Comparison of ENCODE assay signal across 2 cellular contexts in the genomic region with DNA sequence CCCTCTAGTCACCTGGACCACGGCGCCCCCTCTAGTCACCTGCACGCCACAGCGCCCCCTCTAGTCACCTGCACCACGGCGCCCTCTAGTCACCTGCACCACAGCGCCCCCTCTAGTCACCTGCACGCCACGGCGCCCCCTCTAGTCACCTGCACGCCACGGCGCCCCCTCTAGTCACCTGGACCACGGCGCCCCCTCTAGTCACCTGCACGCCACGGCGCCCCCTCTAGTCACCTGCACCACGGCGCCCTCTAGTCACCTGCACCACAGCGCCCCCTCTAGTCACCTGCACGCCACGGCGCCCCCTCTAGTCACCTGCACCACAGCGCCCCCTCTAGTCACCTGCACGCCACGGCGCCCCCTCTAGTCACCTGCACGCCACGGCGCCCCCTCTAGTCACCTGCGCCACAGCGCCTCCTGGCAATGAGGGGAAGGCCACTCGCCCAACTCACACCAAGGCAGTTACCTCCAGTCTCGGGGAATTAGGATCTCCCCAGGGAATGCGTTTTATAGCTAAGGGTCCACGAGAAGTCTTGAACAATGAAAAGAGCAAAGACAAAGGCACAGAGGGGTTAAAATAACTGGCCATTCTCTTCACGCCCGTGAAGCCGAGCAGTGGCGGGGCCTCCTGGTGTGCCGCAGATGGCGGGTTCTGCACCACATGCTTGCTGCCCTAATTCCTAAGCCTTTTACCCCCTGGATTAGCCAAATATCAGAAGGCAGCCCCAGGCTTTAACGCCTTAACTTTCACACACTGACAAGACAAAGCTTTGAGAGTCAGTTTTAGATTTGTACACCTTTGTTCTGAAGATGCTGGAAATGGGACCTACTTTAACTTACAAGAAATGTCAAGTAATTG.
TF ChIP-seq lines count a peak whose summit lies in the region.

No MANE protein-coding gene starts in this region.

TF ChIP-seq in K562, 482 proteins besides CTCF, POLR2A, EP300 and RAD21:
- peak; percentile 61 for TF ChIP-seq RBFOX2 (IDR thresholded peaks at IDR 0.05; ENCODE audit: low read depth, low read length)
- TF ChIP-seq ADNP (tag; IDR thresholded peaks at IDR 0.05) = 0 out of 2 replicates have a peak, but pooled peaks have one; percentile 30
- peak; percentile 59 for TF ChIP-seq RBM22 (IDR thresholded peaks at IDR 0.05; ENCODE audit: low read depth, low read length, poor library complexity, severe bottlenecking)
- peak; percentile 72; the same call in 1 of the 2 replicates for TF ChIP-seq SMARCA5 (IDR thresholded peaks at IDR 0.05)
- TF ChIP-seq POLR2G (IDR thresholded peaks at IDR 0.05; ENCODE audit: low read depth, low read length) = peak; percentile 57; the same call in 1 of the 2 replicates
- TF ChIP-seq CBX1 (IDR thresholded peaks at IDR 0.05; ENCODE audit: low read depth) = 0 out of 2 replicates have a peak, but pooled peaks have one; percentile 44
- peak; percentile 97 for TF ChIP-seq ZBTB33 (CRISPR knock-in tag; IDR thresholded peaks at IDR 0.05)
- TF ChIP-seq CBX3 (IDR thresholded peaks at IDR 0.05; ENCODE audit: borderline replicate concordance in 1 of 2, low read length in 2 of 2) = 0 out of 3 replicates have a peak, but pooled peaks of 1 of the 2 experiments have one; percentile 27
TF ChIP-seq in K562: peak in this region for 8; not testable (repeated sequence) for 474.

TF ChIP-seq in HepG2, 621 proteins besides CTCF, POLR2A, EP300 and RAD21:
- TF ChIP-seq, protein P1, sequence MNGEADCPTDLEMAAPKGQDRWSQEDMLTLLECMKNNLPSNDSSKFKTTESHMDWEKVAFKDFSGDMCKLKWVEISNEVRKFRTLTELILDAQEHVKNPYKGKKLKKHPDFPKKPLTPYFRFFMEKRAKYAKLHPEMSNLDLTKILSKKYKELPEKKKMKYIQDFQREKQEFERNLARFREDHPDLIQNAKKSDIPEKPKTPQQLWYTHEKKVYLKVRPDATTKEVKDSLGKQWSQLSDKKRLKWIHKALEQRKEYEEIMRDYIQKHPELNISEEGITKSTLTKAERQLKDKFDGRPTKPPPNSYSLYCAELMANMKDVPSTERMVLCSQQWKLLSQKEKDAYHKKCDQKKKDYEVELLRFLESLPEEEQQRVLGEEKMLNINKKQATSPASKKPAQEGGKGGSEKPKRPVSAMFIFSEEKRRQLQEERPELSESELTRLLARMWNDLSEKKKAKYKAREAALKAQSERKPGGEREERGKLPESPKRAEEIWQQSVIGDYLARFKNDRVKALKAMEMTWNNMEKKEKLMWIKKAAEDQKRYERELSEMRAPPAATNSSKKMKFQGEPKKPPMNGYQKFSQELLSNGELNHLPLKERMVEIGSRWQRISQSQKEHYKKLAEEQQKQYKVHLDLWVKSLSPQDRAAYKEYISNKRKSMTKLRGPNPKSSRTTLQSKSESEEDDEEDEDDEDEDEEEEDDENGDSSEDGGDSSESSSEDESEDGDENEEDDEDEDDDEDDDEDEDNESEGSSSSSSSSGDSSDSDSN (CRISPR knock-in tag; IDR thresholded peaks at IDR 0.05) = 0 out of 2 replicates have a peak, but pooled peaks have one; percentile 29
- TF ChIP-seq TAF15 (IDR thresholded peaks at IDR 0.05; ENCODE audit: low read depth, low read length, poor library complexity, severe bottlenecking) (peak; percentile 34), FIP1L1 (IDR thresholded peaks at IDR 0.05; ENCODE audit: borderline replicate concordance, insufficient read depth, low read depth, low read length) (0 out of 2 replicates have a peak, but pooled peaks have one; percentile 50), RBFOX2 (IDR thresholded peaks at IDR 0.05; ENCODE audit: low read depth, low read length) (peak; percentile 73), CHD4 (IDR thresholded peaks at IDR 0.05; ENCODE audit: borderline replicate concordance, low read length) (peak; percentile 95), THAP9 (CRISPR knock-in tag; IDR thresholded peaks at IDR 0.05; ENCODE audit: borderline replicate concordance) (peak; percentile 25; the same call in 1 of the 2 replicates), ZMYM3 (CRISPR knock-in tag; IDR thresholded peaks at IDR 0.05) (peak; percentile 28; the same call in 1 of the 2 replicates), AGO2 (optimal IDR thresholded peaks at IDR 0.05; ENCODE audit: low read depth, low read length) (peak; percentile 40), HNRNPL (IDR thresholded peaks at IDR 0.05; ENCODE audit: low read depth, low read length) (peak; percentile 35; the same call in 1 of the 2 replicates), POGZ (CRISPR knock-in tag; IDR thresholded peaks at IDR 0.05) (0 out of 2 replicates have a peak, but pooled peaks have one; percentile 11), PCBP1 (IDR thresholded peaks at IDR 0.05; ENCODE audit: borderline replicate concordance, low read depth, low read length) (0 out of 2 replicates have a peak, but pooled peaks have one; percentile 12), ZMYM4 (CRISPR knock-in tag; IDR thresholded peaks at IDR 0.05) (peak; percentile 6; the same call in 1 of the 2 replicates), PRPF4 (IDR thresholded peaks at IDR 0.05; ENCODE audit: low read depth, low read length, poor library complexity, severe bottlenecking) (peak; percentile 72), ZBTB33 (CRISPR knock-in tag; IDR thresholded peaks at IDR 0.05) (peak; percentile 98), ZMYM2 (CRISPR knock-in tag; IDR thresholded peaks at IDR 0.05) (peak; percentile 59; the same call in 1 of the 2 replicates), HMGXB4 (CRISPR knock-in tag; IDR thresholded peaks at IDR 0.05; ENCODE audit: borderline replicate concordance in 1 of 2, low read depth in 1 of 2) (peak in 1 of 2 experiments; percentile 2; a peak in 1 of 4 replicates)
